In genomic region chr22:20495861-20496681, GRCh38 we compare ENCODE assay signal across 1 cellular context.
TF ChIP-seq lines count a peak whose summit lies in the region.

No MANE protein-coding gene starts in this region.

TF ChIP-seq in HEK293, 187 proteins besides CTCF, POLR2A, EP300 and RAD21 (continued from another document and continues in another):
- no peak for TF ChIP-seq ZNF214 (tag by site-specific recombination; IDR thresholded peaks at IDR 0.05; ENCODE audit: borderline replicate concordance)
- no peak for TF ChIP-seq PRDM6 (tag by site-specific recombination; IDR thresholded peaks at IDR 0.05)
- TF ChIP-seq ZNF341 (tag by site-specific recombination; IDR thresholded peaks at IDR 0.05; ENCODE audit: low read depth), result peak; percentile 92
- TF ChIP-seq ZNF629 (tag by site-specific recombination; IDR thresholded peaks at IDR 0.05), result peak; percentile 85
- no peak for TF ChIP-seq ZNF585B (tag by site-specific recombination; IDR thresholded peaks at IDR 0.05)
- peak; percentile 85 for TF ChIP-seq BCL6B (tag by site-specific recombination; IDR thresholded peaks at IDR 0.05)
- no peak for TF ChIP-seq ZNF292 (tag by site-specific recombination; IDR thresholded peaks at IDR 0.05; ENCODE audit: borderline replicate concordance, low read depth)
- TF ChIP-seq REPIN1 (tag by site-specific recombination; IDR thresholded peaks at IDR 0.05; ENCODE audit: low read depth), result peak; percentile 94
- peak; percentile 61; the same call in 1 of the 2 replicates for TF ChIP-seq ZNF266 (tag by site-specific recombination; IDR thresholded peaks at IDR 0.05; ENCODE audit: low read depth)
- peak; percentile 58 for TF ChIP-seq EGR2 (tag by site-specific recombination; IDR thresholded peaks at IDR 0.05; ENCODE audit: low read depth)
- peak; percentile 98 for TF ChIP-seq ZNF324 (tag by site-specific recombination; IDR thresholded peaks at IDR 0.05)
- peak; percentile 84; the same call in 1 of the 2 replicates for TF ChIP-seq ZNF791 (tag by site-specific recombination; IDR thresholded peaks at IDR 0.05)
- peak; percentile 69; the same call in 1 of the 2 replicates for TF ChIP-seq ZNF223 (tag by site-specific recombination; IDR thresholded peaks at IDR 0.05)
- TF ChIP-seq SCRT1 (tag by site-specific recombination; IDR thresholded peaks at IDR 0.05; ENCODE audit: borderline replicate concordance), result peak; percentile 99
- TF ChIP-seq ZNF843 (tag by site-specific recombination; IDR thresholded peaks at IDR 0.05), result peak; percentile 78
- 0 out of 2 replicates have a peak, but pooled peaks have one; percentile 89 for TF ChIP-seq ZNF169 (tag by site-specific recombination; IDR thresholded peaks at IDR 0.05)
- peak; percentile 95 for TF ChIP-seq ZEB2 (tag by site-specific recombination; IDR thresholded peaks at IDR 0.05)
- TF ChIP-seq ZNF645 (tag by site-specific recombination; IDR thresholded peaks at IDR 0.05), result peak; percentile 97
- no peak for TF ChIP-seq ZNF26 (tag by site-specific recombination; IDR thresholded peaks at IDR 0.05)
- no peak for TF ChIP-seq ZNF23 (tag by site-specific recombination; IDR thresholded peaks at IDR 0.05; ENCODE audit: borderline replicate concordance)
- peak; percentile 91 for TF ChIP-seq KLF17 (tag by site-specific recombination; IDR thresholded peaks at IDR 0.05)
- no peak for TF ChIP-seq ZNF362 (tag by site-specific recombination; IDR thresholded peaks at IDR 0.05)
- no peak for TF ChIP-seq ZNF449 (tag by site-specific recombination; IDR thresholded peaks at IDR 0.05)
- TF ChIP-seq IKZF3 (tag by site-specific recombination; IDR thresholded peaks at IDR 0.05), result peak; percentile 99
- peak; percentile 98 for TF ChIP-seq ZNF24 (tag by site-specific recombination; IDR thresholded peaks at IDR 0.05)
- TF ChIP-seq ZNF416 (tag by site-specific recombination; IDR thresholded peaks at IDR 0.05), result peak; percentile 43; the same call in 1 of the 2 replicates
- peak; percentile 86 for TF ChIP-seq ZNF704 (tag by site-specific recombination; IDR thresholded peaks at IDR 0.05)
- TF ChIP-seq ZSCAN30 (tag by site-specific recombination; IDR thresholded peaks at IDR 0.05), result 0 out of 2 replicates have a peak, but pooled peaks have one; percentile 16
- no peak for TF ChIP-seq ZBTB6 (tag by site-specific recombination; IDR thresholded peaks at IDR 0.05)
- TF ChIP-seq SP3 (tag by site-specific recombination; IDR thresholded peaks at IDR 0.05), result peak; percentile 88
- TF ChIP-seq ZNF639 (tag by site-specific recombination; IDR thresholded peaks at IDR 0.05), result peak; percentile 96
- TF ChIP-seq ZBTB26 (tag by site-specific recombination; optimal IDR thresholded peaks at IDR 0.05), result peak; percentile 84
- no peak for TF ChIP-seq GLI2 (tag by site-specific recombination; IDR thresholded peaks at IDR 0.05; ENCODE audit: borderline replicate concordance, low read depth)
- TF ChIP-seq PATZ1 (tag by site-specific recombination; IDR thresholded peaks at IDR 0.05), result peak; percentile 99
- no peak for TF ChIP-seq HOXC10 (CRISPR knock-in tag; IDR thresholded peaks at IDR 0.05)
- peak; percentile 70 for TF ChIP-seq GLIS2 (tag by site-specific recombination; IDR thresholded peaks at IDR 0.05)
- TF ChIP-seq ZNF37A (tag by site-specific recombination; IDR thresholded peaks at IDR 0.05), result no peak
- TF ChIP-seq GLIS1 (tag by site-specific recombination; IDR thresholded peaks at IDR 0.05), result peak; percentile 95
- TF ChIP-seq ZNF501 (tag by site-specific recombination; IDR thresholded peaks at IDR 0.05), result peak; percentile 94
- peak; percentile 60; the same call in 1 of the 2 replicates for TF ChIP-seq ZNF488 (tag by site-specific recombination; IDR thresholded peaks at IDR 0.05)
- TF ChIP-seq ZFP37 (tag by site-specific recombination; IDR thresholded peaks at IDR 0.05), result peak; percentile 94
- TF ChIP-seq ZSCAN4 (tag by site-specific recombination; IDR thresholded peaks at IDR 0.05), result peak; percentile 78
